In the genomic region with DNA sequence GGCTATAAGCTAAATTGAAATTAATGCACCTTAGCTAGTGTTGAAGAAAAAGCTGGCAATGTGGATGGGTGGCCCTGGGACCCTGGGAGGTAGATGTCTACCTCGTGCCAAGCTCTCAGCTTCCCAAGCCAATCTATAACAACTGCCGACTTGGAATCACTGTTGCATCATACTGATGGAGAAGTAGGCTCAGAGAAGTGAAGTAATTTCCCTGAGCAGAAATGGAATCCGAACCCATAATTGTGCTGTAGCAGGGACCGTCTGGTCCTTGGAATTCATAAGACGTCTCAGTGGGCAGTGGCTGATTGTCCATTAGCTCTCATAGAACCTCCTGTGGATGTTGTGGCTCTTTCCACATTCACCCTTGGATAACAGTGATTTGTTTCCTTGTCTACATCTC, we compare ENCODE assay signal across 24 cellular contexts.
"Had no signal": no experiment of that assay in that cellular context is flagged by ENCODE, and none has a peak within 500 bp of the region (broad histone marks: within the 10 kb centered on the region; RNA-seq: fewer than 3 reads in every experiment).

No MANE protein-coding gene starts in this region.

- H3K4me1 ChIP-seq: SJCRH30 had no signal

- DNase-seq: activated CD4-positive, alpha-beta memory T cell treated with anti-CD3 and anti-CD28 coated beads for 36 hours; activated CD4-positive, alpha-beta T cell treated with anti-CD3 and anti-CD28 coated beads, Interleukin-2, amount 10 ng/mL, durations not matched to agents 7 days and 5 days; activated CD4-positive, CD25-positive, alpha-beta regulatory T cell treated with anti-CD3 and anti-CD28 coated beads, Interleukin-2, amount 50 U/mL, for 72 hours; activated CD8-positive, alpha-beta memory T cell treated with anti-CD3 and anti-CD28 coated beads for 24 hours; activated effector memory CD4-positive, alpha-beta T cell treated with anti-CD3 and anti-CD28 coated beads, Interleukin-2, amount 50 U/mL, for 16 hours; activated naive CD4-positive, alpha-beta T cell treated with Interleukin-2 at 50 U/mL for 16 hours; activated T-cell treated with anti-CD3 and anti-CD28 coated beads, Interleukin-2, amount 50 U/mL, for 4 hours; amygdala; Karpas-422; MM.1S; NCI-H1105; NCI-H1436; NCI-H1694 treated with DMSO at 0.1 percent for 48 hours; NCI-H345; NCI-H510A; NCI-H526 treated with DMSO at 0.1 percent for 48 hours; NCI-H82; Right ventricle myocardium superior; SJCRH30; SK-N-SH; T-helper 1 cell had no signal

- H3K4me1 Mint-ChIP-seq: activated CD4-positive, alpha-beta T cell treated with anti-CD3 and anti-CD28 coated beads, Interleukin-2, amount 10 ng/mL, durations not matched to agents 7 days and 5 days; WTC11 had no signal

- H3K27me3 Mint-ChIP-seq: activated CD4-positive, alpha-beta memory T cell treated with anti-CD3 and anti-CD28 coated beads for 36 hours; activated CD4-positive, alpha-beta T cell treated with anti-CD3 and anti-CD28 coated beads, Interleukin-2, amount 10 ng/mL, durations not matched to agents 7 days and 5 days; activated naive CD8-positive, alpha-beta T cell had no signal

- H3K27ac ChIP-seq: RWPE1, SJCRH30 had no signal

- H3K27ac Mint-ChIP-seq: activated CD4-positive, alpha-beta memory T cell treated with anti-CD3 and anti-CD28 coated beads for 36 hours; activated CD4-positive, alpha-beta T cell treated with anti-CD3 and anti-CD28 coated beads, Interleukin-2, amount 10 ng/mL, durations not matched to agents 7 days and 5 days; activated naive CD8-positive, alpha-beta T cell; WTC11 had no signal

- H3K4me2 ChIP-seq: SK-N-SH had no signal

- H3K9me3 Mint-ChIP-seq: activated CD4-positive, alpha-beta memory T cell treated with anti-CD3 and anti-CD28 coated beads for 36 hours; activated CD4-positive, alpha-beta T cell treated with anti-CD3 and anti-CD28 coated beads, Interleukin-2, amount 10 ng/mL, durations not matched to agents 7 days and 5 days; activated T-cell treated with anti-CD3 and anti-CD28 coated beads, Interleukin-2, amount 50 U/mL, for 4 hours had no signal

- H3K9me3 ChIP-seq: SK-N-SH had no signal

- ATAC-seq: activated T-cell treated with anti-CD3 and anti-CD28 coated beads, Interleukin-2, amount 50 U/mL, for 4 hours; WTC11 had no signal

- H3K4me3 Mint-ChIP-seq: activated CD4-positive, alpha-beta memory T cell treated with anti-CD3 and anti-CD28 coated beads for 36 hours; activated CD4-positive, alpha-beta T cell treated with anti-CD3 and anti-CD28 coated beads, Interleukin-2, amount 10 ng/mL, durations not matched to agents 7 days and 5 days; activated naive CD8-positive, alpha-beta T cell; activated T-cell treated with anti-CD3 and anti-CD28 coated beads, Interleukin-2, amount 50 U/mL, for 4 hours; WTC11 had no signal

- H3K36me3 Mint-ChIP-seq: activated CD4-positive, alpha-beta memory T cell treated with anti-CD3 and anti-CD28 coated beads for 36 hours; activated naive CD8-positive, alpha-beta T cell; WTC11 had no signal

- H3K4me3 ChIP-seq: SJCRH30 had no signal

- H3K9ac ChIP-seq: SK-N-SH had no signal

- H3K36me3 ChIP-seq: SJCRH30 had no signal
